In genomic region chr6:127821431-127821830, GRCh38 we compare ENCODE assay signal across 23 cellular contexts.
"Had no signal": no experiment of that assay in that cellular context is flagged by ENCODE, and none has a peak within 500 bp of the region (broad histone marks: within the 10 kb centered on the region; RNA-seq: fewer than 3 reads in every experiment).

No MANE protein-coding gene starts in this region.

- H3K27me3 ChIP-seq: brain microvascular endothelial cell, ovary, tibial nerve had no signal

- ATAC-seq: esophagus mucosa, left cardiac atrium, sciatic nerve, SK-N-SH treated with all-trans-retinoic acid at 6 μM for 48 hours had no signal

- H3K36me3 ChIP-seq: brain microvascular endothelial cell, ovary, tibial nerve had no signal

- H3K4me1 ChIP-seq: tibial nerve had no signal

- H3K4me3 ChIP-seq: ovary, skin epidermis, tibial nerve had no signal

- H3K27me3 Mint-ChIP-seq: activated CD4-positive, alpha-beta T cell treated with anti-CD3 and anti-CD28 coated beads, Interleukin-2, amount 10 ng/mL, durations not matched to agents 7 days and 5 days; activated naive CD8-positive, alpha-beta T cell treated with anti-CD3 and anti-CD28 coated beads, Interleukin-2, amount 10 ng/mL, durations not matched to agents 7 days and 5 days; progenitor cell of endocrine pancreas had no signal

- DNase-seq: activated CD4-positive, alpha-beta T cell treated with anti-CD3 and anti-CD28 coated beads, Interleukin-2, amount 10 ng/mL, durations not matched to agents 7 days and 5 days; activated CD4-positive, CD25-positive, alpha-beta regulatory T cell treated with anti-CD3 and anti-CD28 coated beads, Interleukin-2, amount 50 U/mL, for 72 hours; activated effector memory CD4-positive, alpha-beta T cell treated with Interleukin-2 at 50 U/mL for 16 hours; activated naive CD8-positive, alpha-beta T cell treated with anti-CD3 and anti-CD28 coated beads, Interleukin-2, amount 10 ng/mL, durations not matched to agents 7 days and 5 days; amniotic stem cell; brain microvascular endothelial cell; caudate nucleus; endodermal cell; foreskin fibroblast; head of caudate nucleus; hippocampal formation; left cardiac atrium; mammary epithelial cell; ovary; stimulated activated CD4-positive, alpha-beta T cell treated with anti-CD3 and anti-CD28 coated beads, Interleukin-12 subunit alpha, Interleukin-12 subunit beta, amount 100 ng/mL, for 4 hours; stimulated activated CD4-positive, alpha-beta T cell treated with anti-CD3 and anti-CD28 coated beads, Interleukin-4, amount 100 ng/mL, for 1 hour; T-helper 2 cell had no signal

- H3K4me3 Mint-ChIP-seq: activated CD4-positive, alpha-beta T cell treated with anti-CD3 and anti-CD28 coated beads, Interleukin-2, amount 10 ng/mL, durations not matched to agents 7 days and 5 days; activated naive CD8-positive, alpha-beta T cell treated with anti-CD3 and anti-CD28 coated beads, Interleukin-2, amount 10 ng/mL, durations not matched to agents 7 days and 5 days; endodermal cell had no signal

- H3K27ac ChIP-seq: brain microvascular endothelial cell, ovary, skin epidermis, tibial nerve had no signal

- H3K27ac Mint-ChIP-seq: activated CD4-positive, alpha-beta T cell treated with anti-CD3 and anti-CD28 coated beads, Interleukin-2, amount 10 ng/mL, durations not matched to agents 7 days and 5 days; activated naive CD8-positive, alpha-beta T cell treated with anti-CD3 and anti-CD28 coated beads, Interleukin-2, amount 10 ng/mL, durations not matched to agents 7 days and 5 days; endodermal cell; progenitor cell of endocrine pancreas had no signal

- H3K9me3 Mint-ChIP-seq: endodermal cell had no signal

- H3K9me3 ChIP-seq: ovary, tibial nerve had no signal
